1 cellular context compared by ENCODE assay signal in the genomic region with DNA sequence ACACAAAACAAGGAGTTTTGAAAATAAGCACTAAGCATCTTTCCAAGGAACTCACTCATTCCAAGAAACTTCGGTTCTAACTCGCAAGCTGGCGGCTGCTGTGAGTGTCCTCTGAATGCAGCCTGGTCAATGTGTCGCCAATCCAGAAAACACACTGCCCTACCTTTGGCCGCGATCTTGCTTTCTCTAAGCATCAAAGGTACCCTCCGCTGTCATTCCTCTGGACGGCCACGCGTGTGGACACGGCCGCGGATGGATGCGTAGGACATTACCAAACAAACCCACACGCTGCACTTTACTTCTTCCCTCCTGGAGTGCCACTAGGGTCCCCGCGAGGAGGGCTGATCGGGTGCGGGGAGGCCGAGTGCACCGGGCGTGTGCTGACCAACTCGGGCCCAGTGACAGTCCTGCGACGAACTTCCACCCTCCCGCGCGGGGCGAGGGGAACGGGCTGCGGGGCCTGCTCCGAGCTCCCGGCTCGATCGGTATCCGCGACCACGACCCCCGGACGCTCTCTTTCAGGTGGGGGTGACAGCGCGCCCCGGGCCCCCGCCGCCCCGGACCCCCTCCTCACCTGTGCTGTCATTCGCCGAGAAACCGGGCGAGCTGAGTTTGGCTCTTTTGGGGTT.
TF ChIP-seq lines count a peak whose summit lies in the region.

No MANE protein-coding gene starts in this region.

TF ChIP-seq in HepG2, 621 proteins besides CTCF, POLR2A, EP300 and RAD21 (continues in another document):
- TF ChIP-seq PHF8 (CRISPR knock-in tag; IDR thresholded peaks at IDR 0.05) = peak; percentile 54; the same call in 1 of the 2 replicates
- TF ChIP-seq, protein P1, sequence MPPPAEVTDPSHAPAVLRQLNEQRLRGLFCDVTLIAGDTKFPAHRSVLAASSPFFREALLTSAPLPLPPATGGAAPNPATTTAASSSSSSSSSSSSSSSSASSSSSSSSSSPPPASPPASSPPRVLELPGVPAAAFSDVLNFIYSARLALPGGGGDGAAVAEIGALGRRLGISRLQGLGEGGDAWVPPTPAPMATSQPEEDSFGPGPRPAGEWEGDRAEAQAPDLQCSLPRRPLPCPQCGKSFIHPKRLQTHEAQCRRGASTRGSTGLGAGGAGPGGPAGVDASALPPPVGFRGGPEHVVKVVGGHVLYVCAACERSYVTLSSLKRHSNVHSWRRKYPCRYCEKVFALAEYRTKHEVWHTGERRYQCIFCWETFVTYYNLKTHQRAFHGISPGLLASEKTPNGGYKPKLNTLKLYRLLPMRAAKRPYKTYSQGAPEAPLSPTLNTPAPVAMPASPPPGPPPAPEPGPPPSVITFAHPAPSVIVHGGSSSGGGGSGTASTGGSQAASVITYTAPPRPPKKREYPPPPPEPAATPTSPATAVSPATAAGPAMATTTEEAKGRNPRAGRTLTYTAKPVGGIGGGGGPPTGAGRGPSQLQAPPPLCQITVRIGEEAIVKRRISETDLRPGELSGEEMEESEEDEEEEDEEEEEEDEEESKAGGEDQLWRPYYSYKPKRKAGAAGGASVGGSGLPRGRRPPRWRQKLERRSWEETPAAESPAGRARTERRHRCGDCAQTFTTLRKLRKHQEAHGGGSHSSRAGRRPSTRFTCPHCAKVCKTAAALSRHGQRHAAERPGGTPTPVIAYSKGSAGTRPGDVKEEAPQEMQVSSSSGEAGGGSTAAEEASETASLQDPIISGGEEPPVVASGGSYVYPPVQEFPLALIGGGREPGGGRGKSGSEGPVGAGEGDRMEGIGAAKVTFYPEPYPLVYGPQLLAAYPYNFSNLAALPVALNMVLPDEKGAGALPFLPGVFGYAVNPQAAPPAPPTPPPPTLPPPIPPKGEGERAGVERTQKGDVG (CRISPR knock-in tag; IDR thresholded peaks at IDR 0.05; ENCODE audit: borderline replicate concordance) = no peak
- TF ChIP-seq U2AF1 (optimal IDR thresholded peaks at IDR 0.05; ENCODE audit: low read depth, low read length) = no peak
- no peak for TF ChIP-seq ATF7-NPFF (CRISPR knock-in tag; IDR thresholded peaks at IDR 0.05; ENCODE audit: low read depth)
- no peak for TF ChIP-seq ZNF780A (CRISPR knock-in tag; IDR thresholded peaks at IDR 0.05)
- TF ChIP-seq, protein P2, sequence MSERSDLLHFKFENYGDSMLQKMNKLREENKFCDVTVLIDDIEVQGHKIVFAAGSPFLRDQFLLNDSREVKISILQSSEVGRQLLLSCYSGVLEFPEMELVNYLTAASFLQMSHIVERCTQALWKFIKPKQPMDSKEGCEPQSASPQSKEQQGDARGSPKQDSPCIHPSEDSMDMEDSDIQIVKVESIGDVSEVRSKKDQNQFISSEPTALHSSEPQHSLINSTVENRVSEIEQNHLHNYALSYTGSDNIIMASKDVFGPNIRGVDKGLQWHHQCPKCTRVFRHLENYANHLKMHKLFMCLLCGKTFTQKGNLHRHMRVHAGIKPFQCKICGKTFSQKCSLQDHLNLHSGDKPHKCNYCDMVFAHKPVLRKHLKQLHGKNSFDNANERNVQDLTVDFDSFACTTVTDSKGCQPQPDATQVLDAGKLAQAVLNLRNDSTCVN (CRISPR knock-in tag; IDR thresholded peaks at IDR 0.05; ENCODE audit: borderline replicate concordance) = peak; percentile 21; the same call in 1 of the 2 replicates
- TF ChIP-seq KMT2A (CRISPR knock-in tag; IDR thresholded peaks at IDR 0.05) = peak; percentile 81; the same call in 1 of the 2 replicates
- TF ChIP-seq FOXO1 (CRISPR knock-in tag; IDR thresholded peaks at IDR 0.05) = 0 out of 2 replicates have a peak, but pooled peaks have one; percentile 5
- TF ChIP-seq SAP130 (CRISPR knock-in tag; IDR thresholded peaks at IDR 0.05; ENCODE audit: low read depth) = peak; percentile 65
- TF ChIP-seq, protein P3, sequence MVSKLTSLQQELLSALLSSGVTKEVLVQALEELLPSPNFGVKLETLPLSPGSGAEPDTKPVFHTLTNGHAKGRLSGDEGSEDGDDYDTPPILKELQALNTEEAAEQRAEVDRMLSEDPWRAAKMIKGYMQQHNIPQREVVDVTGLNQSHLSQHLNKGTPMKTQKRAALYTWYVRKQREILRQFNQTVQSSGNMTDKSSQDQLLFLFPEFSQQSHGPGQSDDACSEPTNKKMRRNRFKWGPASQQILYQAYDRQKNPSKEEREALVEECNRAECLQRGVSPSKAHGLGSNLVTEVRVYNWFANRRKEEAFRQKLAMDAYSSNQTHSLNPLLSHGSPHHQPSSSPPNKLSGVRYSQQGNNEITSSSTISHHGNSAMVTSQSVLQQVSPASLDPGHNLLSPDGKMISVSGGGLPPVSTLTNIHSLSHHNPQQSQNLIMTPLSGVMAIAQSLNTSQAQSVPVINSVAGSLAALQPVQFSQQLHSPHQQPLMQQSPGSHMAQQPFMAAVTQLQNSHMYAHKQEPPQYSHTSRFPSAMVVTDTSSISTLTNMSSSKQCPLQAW (CRISPR knock-in tag; IDR thresholded peaks at IDR 0.05) = 0 out of 2 replicates have a peak, but pooled peaks have one; percentile 35
- TF ChIP-seq, protein P4, sequence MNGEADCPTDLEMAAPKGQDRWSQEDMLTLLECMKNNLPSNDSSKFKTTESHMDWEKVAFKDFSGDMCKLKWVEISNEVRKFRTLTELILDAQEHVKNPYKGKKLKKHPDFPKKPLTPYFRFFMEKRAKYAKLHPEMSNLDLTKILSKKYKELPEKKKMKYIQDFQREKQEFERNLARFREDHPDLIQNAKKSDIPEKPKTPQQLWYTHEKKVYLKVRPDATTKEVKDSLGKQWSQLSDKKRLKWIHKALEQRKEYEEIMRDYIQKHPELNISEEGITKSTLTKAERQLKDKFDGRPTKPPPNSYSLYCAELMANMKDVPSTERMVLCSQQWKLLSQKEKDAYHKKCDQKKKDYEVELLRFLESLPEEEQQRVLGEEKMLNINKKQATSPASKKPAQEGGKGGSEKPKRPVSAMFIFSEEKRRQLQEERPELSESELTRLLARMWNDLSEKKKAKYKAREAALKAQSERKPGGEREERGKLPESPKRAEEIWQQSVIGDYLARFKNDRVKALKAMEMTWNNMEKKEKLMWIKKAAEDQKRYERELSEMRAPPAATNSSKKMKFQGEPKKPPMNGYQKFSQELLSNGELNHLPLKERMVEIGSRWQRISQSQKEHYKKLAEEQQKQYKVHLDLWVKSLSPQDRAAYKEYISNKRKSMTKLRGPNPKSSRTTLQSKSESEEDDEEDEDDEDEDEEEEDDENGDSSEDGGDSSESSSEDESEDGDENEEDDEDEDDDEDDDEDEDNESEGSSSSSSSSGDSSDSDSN (CRISPR knock-in tag; IDR thresholded peaks at IDR 0.05) = peak; percentile 65; the same call in 1 of the 2 replicates
- TF ChIP-seq, protein P5, sequence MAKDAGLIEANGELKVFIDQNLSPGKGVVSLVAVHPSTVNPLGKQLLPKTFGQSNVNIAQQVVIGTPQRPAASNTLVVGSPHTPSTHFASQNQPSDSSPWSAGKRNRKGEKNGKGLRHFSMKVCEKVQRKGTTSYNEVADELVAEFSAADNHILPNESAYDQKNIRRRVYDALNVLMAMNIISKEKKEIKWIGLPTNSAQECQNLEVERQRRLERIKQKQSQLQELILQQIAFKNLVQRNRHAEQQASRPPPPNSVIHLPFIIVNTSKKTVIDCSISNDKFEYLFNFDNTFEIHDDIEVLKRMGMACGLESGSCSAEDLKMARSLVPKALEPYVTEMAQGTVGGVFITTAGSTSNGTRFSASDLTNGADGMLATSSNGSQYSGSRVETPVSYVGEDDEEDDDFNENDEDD (CRISPR knock-in tag; IDR thresholded peaks at IDR 0.05; ENCODE audit: borderline replicate concordance) = no peak
- TF ChIP-seq, protein P6, sequence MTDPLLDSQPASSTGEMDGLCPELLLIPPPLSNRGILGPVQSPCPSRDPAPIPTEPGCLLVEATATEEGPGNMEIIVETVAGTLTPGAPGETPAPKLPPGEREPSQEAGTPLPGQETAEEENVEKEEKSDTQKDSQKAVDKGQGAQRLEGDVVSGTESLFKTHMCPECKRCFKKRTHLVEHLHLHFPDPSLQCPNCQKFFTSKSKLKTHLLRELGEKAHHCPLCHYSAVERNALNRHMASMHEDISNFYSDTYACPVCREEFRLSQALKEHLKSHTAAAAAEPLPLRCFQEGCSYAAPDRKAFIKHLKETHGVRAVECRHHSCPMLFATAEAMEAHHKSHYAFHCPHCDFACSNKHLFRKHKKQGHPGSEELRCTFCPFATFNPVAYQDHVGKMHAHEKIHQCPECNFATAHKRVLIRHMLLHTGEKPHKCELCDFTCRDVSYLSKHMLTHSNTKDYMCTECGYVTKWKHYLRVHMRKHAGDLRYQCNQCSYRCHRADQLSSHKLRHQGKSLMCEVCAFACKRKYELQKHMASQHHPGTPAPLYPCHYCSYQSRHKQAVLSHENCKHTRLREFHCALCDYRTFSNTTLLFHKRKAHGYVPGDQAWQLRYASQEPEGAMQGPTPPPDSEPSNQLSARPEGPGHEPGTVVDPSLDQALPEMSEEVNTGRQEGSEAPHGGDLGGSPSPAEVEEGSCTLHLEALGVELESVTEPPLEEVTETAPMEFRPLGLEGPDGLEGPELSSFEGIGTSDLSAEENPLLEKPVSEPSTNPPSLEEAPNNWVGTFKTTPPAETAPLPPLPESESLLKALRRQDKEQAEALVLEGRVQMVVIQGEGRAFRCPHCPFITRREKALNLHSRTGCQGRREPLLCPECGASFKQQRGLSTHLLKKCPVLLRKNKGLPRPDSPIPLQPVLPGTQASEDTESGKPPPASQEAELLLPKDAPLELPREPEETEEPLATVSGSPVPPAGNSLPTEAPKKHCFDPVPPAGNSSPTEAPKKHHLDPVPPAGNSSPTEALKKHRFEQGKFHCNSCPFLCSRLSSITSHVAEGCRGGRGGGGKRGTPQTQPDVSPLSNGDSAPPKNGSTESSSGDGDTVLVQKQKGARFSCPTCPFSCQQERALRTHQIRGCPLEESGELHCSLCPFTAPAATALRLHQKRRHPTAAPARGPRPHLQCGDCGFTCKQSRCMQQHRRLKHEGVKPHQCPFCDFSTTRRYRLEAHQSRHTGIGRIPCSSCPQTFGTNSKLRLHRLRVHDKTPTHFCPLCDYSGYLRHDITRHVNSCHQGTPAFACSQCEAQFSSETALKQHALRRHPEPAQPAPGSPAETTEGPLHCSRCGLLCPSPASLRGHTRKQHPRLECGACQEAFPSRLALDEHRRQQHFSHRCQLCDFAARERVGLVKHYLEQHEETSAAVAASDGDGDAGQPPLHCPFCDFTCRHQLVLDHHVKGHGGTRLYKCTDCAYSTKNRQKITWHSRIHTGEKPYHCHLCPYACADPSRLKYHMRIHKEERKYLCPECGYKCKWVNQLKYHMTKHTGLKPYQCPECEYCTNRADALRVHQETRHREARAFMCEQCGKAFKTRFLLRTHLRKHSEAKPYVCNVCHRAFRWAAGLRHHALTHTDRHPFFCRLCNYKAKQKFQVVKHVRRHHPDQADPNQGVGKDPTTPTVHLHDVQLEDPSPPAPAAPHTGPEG (CRISPR knock-in tag; IDR thresholded peaks at IDR 0.05) = peak; percentile 90
- 0 out of 2 replicates have a peak, but pooled peaks have one; percentile 28 for TF ChIP-seq ZNF558 (CRISPR knock-in tag; IDR thresholded peaks at IDR 0.05; ENCODE audit: borderline replicate concordance)
- TF ChIP-seq HDAC1 (CRISPR knock-in tag; IDR thresholded peaks at IDR 0.05) = 0 out of 2 replicates have a peak, but pooled peaks have one; percentile 49
- TF ChIP-seq CEBPB (IDR thresholded peaks at IDR 0.05; ENCODE audit: borderline replicate concordance, low read depth, low read length) = no peak
- no peak for TF ChIP-seq ZNF460 (CRISPR knock-in tag; IDR thresholded peaks at IDR 0.05; ENCODE audit: borderline replicate concordance)
- TF ChIP-seq, protein P7, sequence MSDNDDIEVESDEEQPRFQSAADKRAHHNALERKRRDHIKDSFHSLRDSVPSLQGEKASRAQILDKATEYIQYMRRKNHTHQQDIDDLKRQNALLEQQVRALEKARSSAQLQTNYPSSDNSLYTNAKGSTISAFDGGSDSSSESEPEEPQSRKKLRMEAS (IDR thresholded peaks at IDR 0.05) = 0 out of 2 replicates have a peak, but pooled peaks have one; percentile 12
- TF ChIP-seq, protein P8, sequence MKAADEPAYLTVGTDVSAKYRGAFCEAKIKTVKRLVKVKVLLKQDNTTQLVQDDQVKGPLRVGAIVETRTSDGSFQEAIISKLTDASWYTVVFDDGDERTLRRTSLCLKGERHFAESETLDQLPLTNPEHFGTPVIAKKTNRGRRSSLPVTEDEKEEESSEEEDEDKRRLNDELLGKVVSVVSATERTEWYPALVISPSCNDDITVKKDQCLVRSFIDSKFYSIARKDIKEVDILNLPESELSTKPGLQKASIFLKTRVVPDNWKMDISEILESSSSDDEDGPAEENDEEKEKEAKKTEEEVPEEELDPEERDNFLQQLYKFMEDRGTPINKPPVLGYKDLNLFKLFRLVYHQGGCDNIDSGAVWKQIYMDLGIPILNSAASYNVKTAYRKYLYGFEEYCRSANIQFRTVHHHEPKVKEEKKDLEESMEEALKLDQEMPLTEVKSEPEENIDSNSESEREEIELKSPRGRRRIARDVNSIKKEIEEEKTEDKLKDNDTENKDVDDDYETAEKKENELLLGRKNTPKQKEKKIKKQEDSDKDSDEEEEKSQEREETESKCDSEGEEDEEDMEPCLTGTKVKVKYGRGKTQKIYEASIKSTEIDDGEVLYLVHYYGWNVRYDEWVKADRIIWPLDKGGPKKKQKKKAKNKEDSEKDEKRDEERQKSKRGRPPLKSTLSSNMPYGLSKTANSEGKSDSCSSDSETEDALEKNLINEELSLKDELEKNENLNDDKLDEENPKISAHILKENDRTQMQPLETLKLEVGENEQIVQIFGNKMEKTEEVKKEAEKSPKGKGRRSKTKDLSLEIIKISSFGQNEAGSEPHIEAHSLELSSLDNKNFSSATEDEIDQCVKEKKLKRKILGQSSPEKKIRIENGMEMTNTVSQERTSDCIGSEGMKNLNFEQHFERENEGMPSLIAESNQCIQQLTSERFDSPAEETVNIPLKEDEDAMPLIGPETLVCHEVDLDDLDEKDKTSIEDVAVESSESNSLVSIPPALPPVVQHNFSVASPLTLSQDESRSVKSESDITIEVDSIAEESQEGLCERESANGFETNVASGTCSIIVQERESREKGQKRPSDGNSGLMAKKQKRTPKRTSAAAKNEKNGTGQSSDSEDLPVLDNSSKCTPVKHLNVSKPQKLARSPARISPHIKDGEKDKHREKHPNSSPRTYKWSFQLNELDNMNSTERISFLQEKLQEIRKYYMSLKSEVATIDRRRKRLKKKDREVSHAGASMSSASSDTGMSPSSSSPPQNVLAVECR (CRISPR knock-in tag; IDR thresholded peaks at IDR 0.05; ENCODE audit: borderline replicate concordance) = peak; percentile 51; the same call in 1 of the 2 replicates
- TF ChIP-seq NFKB2 (CRISPR knock-in tag; IDR thresholded peaks at IDR 0.05; ENCODE audit: borderline replicate concordance) = no peak
- TF ChIP-seq, protein P9, sequence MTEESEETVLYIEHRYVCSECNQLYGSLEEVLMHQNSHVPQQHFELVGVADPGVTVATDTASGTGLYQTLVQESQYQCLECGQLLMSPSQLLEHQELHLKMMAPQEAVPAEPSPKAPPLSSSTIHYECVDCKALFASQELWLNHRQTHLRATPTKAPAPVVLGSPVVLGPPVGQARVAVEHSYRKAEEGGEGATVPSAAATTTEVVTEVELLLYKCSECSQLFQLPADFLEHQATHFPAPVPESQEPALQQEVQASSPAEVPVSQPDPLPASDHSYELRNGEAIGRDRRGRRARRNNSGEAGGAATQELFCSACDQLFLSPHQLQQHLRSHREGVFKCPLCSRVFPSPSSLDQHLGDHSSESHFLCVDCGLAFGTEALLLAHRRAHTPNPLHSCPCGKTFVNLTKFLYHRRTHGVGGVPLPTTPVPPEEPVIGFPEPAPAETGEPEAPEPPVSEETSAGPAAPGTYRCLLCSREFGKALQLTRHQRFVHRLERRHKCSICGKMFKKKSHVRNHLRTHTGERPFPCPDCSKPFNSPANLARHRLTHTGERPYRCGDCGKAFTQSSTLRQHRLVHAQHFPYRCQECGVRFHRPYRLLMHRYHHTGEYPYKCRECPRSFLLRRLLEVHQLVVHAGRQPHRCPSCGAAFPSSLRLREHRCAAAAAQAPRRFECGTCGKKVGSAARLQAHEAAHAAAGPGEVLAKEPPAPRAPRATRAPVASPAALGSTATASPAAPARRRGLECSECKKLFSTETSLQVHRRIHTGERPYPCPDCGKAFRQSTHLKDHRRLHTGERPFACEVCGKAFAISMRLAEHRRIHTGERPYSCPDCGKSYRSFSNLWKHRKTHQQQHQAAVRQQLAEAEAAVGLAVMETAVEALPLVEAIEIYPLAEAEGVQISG (CRISPR knock-in tag; IDR thresholded peaks at IDR 0.05) = peak; percentile 9; the same call in 1 of the 2 replicates
